8 cellular contexts compared by ENCODE assay signal in genomic region chr9:131678499-131679111, GRCh38.
DNase-seq lines count a peak whose midpoint lies in the region; ATAC-seq, FAIRE-seq and TF ChIP-seq lines count a peak whose summit lies in the region.

No MANE protein-coding gene starts in this region.

- H3K4me3 ChIP-seq in GM06990 (replicated peaks; ENCODE audit: low read depth, low read length) (no peak overlapping the region; the same call in 1 of the 2 replicates), cardiac fibroblast (replicated peaks in 1 of 2; ENCODE audit: low read depth in 2 of 2, low read length in 2 of 2) (no peak overlapping the region), HepG2 (replicated peaks in 1 of 3; ENCODE audit: insufficient read depth in 1 of 3, low read depth in 2 of 3, low read length in 3 of 3) (no peak overlapping the region)

- no peak for TF ChIP-seq EP300 in HepG2 (IDR thresholded peaks at IDR 0.05; ENCODE audit: low read depth in 2 of 2, low read length in 2 of 2)
- no peak for TF ChIP-seq EP300 in HepG2 (CRISPR knock-in tag; IDR thresholded peaks at IDR 0.05; ENCODE audit: borderline replicate concordance)

- H3K27ac Mint-ChIP-seq in activated B cell treated with CpG ODN at 0.5 μM for 24 hours = peak overlapping the region; percentile 93

- no peak for TF ChIP-seq RAD21 in HepG2 (CRISPR knock-in tag; IDR thresholded peaks at IDR 0.05)

- 54% methylated on average over 2 of the region's 5 CpGs for WGBS in HepG2 (ENCODE audit: low lambda C conversion rate)

- peak overlapping the region; percentile 48 for H3K4me2 ChIP-seq in HepG2 (ENCODE audit: low read depth, low read length)

- peak overlapping the region; percentile 93 for H3K4me3 Mint-ChIP-seq in activated B cell treated with CpG ODN at 0.5 μM for 24 hours

- no peak for TF ChIP-seq POLR2A in H54 (IDR thresholded peaks at IDR 0.05; ENCODE audit: low read depth, low read length)
- no peak for TF ChIP-seq POLR2A in HepG2 (IDR thresholded peaks at IDR 0.05; ENCODE audit: insufficient read depth in 1 of 2, low read depth in 2 of 2, low read length in 2 of 2)

- peaks cover 23% of the 10 kb centered on the region for H3K79me2 ChIP-seq in HepG2 (ENCODE audit: insufficient read depth, low read length)

- H3K27ac ChIP-seq in HepG2 (ENCODE audit: extremely low read length, insufficient read depth, low read length) = no peak overlapping the region

- no peaks in the 10 kb centered on the region for H3K27me3 Mint-ChIP-seq in activated B cell treated with CpG ODN at 0.5 μM for 24 hours

- no peaks in the 10 kb centered on the region; the same call in 1 of the 2 replicates for H4K20me1 ChIP-seq in HepG2 (ENCODE audit: insufficient read depth, low read length)

- no peak for TF ChIP-seq CTCF in GM06990 (IDR thresholded peaks at IDR 0.05; ENCODE audit: insufficient read depth, low read length, poor library complexity, severe bottlenecking)
- TF ChIP-seq CTCF in activated B cell treated with CpG ODN at 0.5 μM for 24 hours (IDR thresholded peaks at IDR 0.05) = no peak
- TF ChIP-seq CTCF in cardiac fibroblast (IDR thresholded peaks at IDR 0.05; ENCODE audit: low read depth, low read length) = no peak
- no peak for TF ChIP-seq CTCF in HepG2 (CRISPR knock-in tag; IDR thresholded peaks at IDR 0.05)

- intact Hi-C loops in activated B cell treated with CpG ODN at 0.5 μM for 24 hours (cut with micrococcal nuclease) = loop anchor here (1.0 to 2.0 kb wide), 5 partner anchors 10 to 51 kb away; no protein-coding TSS in a partner anchor
- intact Hi-C loops in HepG2 (cut with micrococcal nuclease; ENCODE audit: unreplicated experiment) = no loop called here

- POLR2A ChIA-PET in activated B cell treated with CpG ODN at 0.5 μM for 24 hours (lab: Charles Lee) (interaction anchor here (0.6 to 19.5 kb wide), 19 partner anchors 11 to 306 kb away, joined by 3 to 683 read pairs (median 8); partner anchors contain the start of gene RAPGEF1), HepG2 (lab: Yijun Ruan, JAX) (interaction anchor here (3.4 kb wide), 1 partner anchor 72 kb away, joined by 12 read pairs; no protein-coding TSS in a partner anchor)

- H3K9ac ChIP-seq in HepG2 (ENCODE audit: insufficient read depth, low read depth, low read length) = no peak overlapping the region

- peaks cover 21% of the 10 kb centered on the region for H3K36me3 Mint-ChIP-seq in activated B cell treated with CpG ODN at 0.5 μM for 24 hours (ENCODE audit: low read depth)

- H3K27me3 ChIP-seq in GM06990 (replicated peaks; ENCODE audit: control insufficient read depth, insufficient read depth, low read length) (no peaks in the 10 kb centered on the region), HepG2 (ENCODE audit: control insufficient read depth in 1 of 2, insufficient read depth in 2 of 2, low read length in 2 of 2) (no peaks in the 10 kb centered on the region)

- CTCF ChIA-PET in activated B cell treated with CpG ODN at 0.5 μM for 24 hours (lab: Charles Lee) (interaction anchor here (0.6 to 4.0 kb wide), 16 partner anchors 10 to 87 kb away, joined by 3 to 44 read pairs (median 5); no protein-coding TSS in a partner anchor), HepG2 (lab: Yijun Ruan, JAX; ENCODE audit: low intra/inter-chr PET ratio, low total read pairs) (interaction anchor here (2.0 kb wide), 1 partner anchor 61 kb away, joined by 12 read pairs; the partner anchor contains the start of gene RAPGEF1)

- H3K9me3 Mint-ChIP-seq in activated B cell treated with CpG ODN at 0.5 μM for 24 hours = no peaks in the 10 kb centered on the region

- peaks cover 61% of the 10 kb centered on the region for H3K4me1 ChIP-seq in HepG2 (ENCODE audit: insufficient read depth, low read length)

- in situ Hi-C loops in HepG2 (cut with HindIII; ENCODE audit: extremely low pct_ligation_motif_present, low pct_unique_long_range_greater_than_20kb) = no loop called here

- DNase-seq in GM06990 (ENCODE audit: extremely low read depth, insufficient read length) = peak; percentile 79
- DNase-seq in H54 (ENCODE audit: insufficient read length, low spot score) = peak; percentile 44
- DNase-seq in LoVo (ENCODE audit: low spot score) = peak; percentile 60
- DNase-seq in activated B cell treated with CpG ODN at 0.5 μM for 24 hours = peak; percentile 63
- peak; percentile 91 to 95 for DNase-seq in cardiac fibroblast (ENCODE audit: low read depth in 2 of 2)
- peak; percentile 56 for DNase-seq in HepG2 (ENCODE audit: low spot score)
- peak; percentile 62 to 76 (median 66) for DNase-seq in stimulated activated CD4-positive, alpha-beta T cell treated with anti-CD3 and anti-CD28 coated beads, TNF-alpha, amount 100 ng/mL, for 24 hours (ENCODE audit: low read depth in 3 of 3)
- no peak for DNase-seq in OCI-M2 (lab: John Stamatoyannopoulos, UW; ENCODE audit: unreplicated experiment)

- ATAC-seq in activated B cell treated with CpG ODN at 0.5 μM for 24 hours (ENCODE audit: low read depth) = peak; percentile 90
- ATAC-seq in HepG2 = peak; percentile 89

- FAIRE-seq in H54 (lab: Jason Lieb, UNC) (peak; percentile 84), HepG2 (lab: Jason Lieb, UNC) (peak; percentile 28)

- H3K9me3 ChIP-seq in HepG2 (ENCODE audit: low read length) = no peaks in the 10 kb centered on the region

- BruUV-seq in HepG2 (replicated peaks; lab: Mats Ljungman, UMichigan) = no TSS peak

- no peak overlapping the region for H2AFZ ChIP-seq in HepG2 (ENCODE audit: low read length)

- peaks cover 98% of the 10 kb centered on the region for H3K4me1 Mint-ChIP-seq in activated B cell treated with CpG ODN at 0.5 μM for 24 hours

- H3K36me3 ChIP-seq in GM06990 (ENCODE audit: control insufficient read depth, insufficient read depth, low read length) (no peaks in the 10 kb centered on the region; the same call in 1 of the 2 replicates), HepG2 (replicated peaks in 1 of 2; ENCODE audit: control insufficient read depth in 1 of 2, insufficient read depth in 2 of 2, low read length in 2 of 2) (no peaks in the 10 kb centered on the region)

TF ChIP-seq in HepG2, 621 proteins besides CTCF, POLR2A, EP300 and RAD21 (continues in another document):
- TF ChIP-seq RARA (CRISPR knock-in tag; IDR thresholded peaks at IDR 0.05) (0 out of 2 replicates have a peak, but pooled peaks have one; percentile 18), LCORL (IDR thresholded peaks at IDR 0.05) (no peak), LCORL (CRISPR knock-in tag; IDR thresholded peaks at IDR 0.05) (peak; percentile 55; the same call in 1 of the 2 replicates), ZNF839 (CRISPR knock-in tag; IDR thresholded peaks at IDR 0.05; ENCODE audit: borderline replicate concordance) (no peak), FOSL2 (CRISPR knock-in tag; IDR thresholded peaks at IDR 0.05) (peak; percentile 85), YY1 (IDR thresholded peaks at IDR 0.05; ENCODE audit: insufficient read depth, insufficient replicate concordance, low read depth, low read length) (peak; percentile 24), BHLHE40 (IDR thresholded peaks at IDR 0.05; ENCODE audit: low read length) (0 out of 2 replicates have a peak, but pooled peaks have one; percentile 5), KAT8 (CRISPR knock-in tag; IDR thresholded peaks at IDR 0.05) (0 out of 2 replicates have a peak, but pooled peaks have one; percentile 22), HDAC1 (CRISPR knock-in tag; IDR thresholded peaks at IDR 0.05) (0 out of 2 replicates have a peak, but pooled peaks have one; percentile 22), TEF (CRISPR knock-in tag; IDR thresholded peaks at IDR 0.05) (no peak), SAP130 (CRISPR knock-in tag; IDR thresholded peaks at IDR 0.05; ENCODE audit: low read depth) (peak; percentile 30; the same call in 1 of the 2 replicates), PATZ1 (CRISPR knock-in tag; IDR thresholded peaks at IDR 0.05) (peak; percentile 50; the same call in 1 of the 2 replicates), ZGPAT (CRISPR knock-in tag; IDR thresholded peaks at IDR 0.05) (no peak), ZNF644 (CRISPR knock-in tag; IDR thresholded peaks at IDR 0.05; ENCODE audit: low read depth) (no peak)
